In the genomic region with DNA sequence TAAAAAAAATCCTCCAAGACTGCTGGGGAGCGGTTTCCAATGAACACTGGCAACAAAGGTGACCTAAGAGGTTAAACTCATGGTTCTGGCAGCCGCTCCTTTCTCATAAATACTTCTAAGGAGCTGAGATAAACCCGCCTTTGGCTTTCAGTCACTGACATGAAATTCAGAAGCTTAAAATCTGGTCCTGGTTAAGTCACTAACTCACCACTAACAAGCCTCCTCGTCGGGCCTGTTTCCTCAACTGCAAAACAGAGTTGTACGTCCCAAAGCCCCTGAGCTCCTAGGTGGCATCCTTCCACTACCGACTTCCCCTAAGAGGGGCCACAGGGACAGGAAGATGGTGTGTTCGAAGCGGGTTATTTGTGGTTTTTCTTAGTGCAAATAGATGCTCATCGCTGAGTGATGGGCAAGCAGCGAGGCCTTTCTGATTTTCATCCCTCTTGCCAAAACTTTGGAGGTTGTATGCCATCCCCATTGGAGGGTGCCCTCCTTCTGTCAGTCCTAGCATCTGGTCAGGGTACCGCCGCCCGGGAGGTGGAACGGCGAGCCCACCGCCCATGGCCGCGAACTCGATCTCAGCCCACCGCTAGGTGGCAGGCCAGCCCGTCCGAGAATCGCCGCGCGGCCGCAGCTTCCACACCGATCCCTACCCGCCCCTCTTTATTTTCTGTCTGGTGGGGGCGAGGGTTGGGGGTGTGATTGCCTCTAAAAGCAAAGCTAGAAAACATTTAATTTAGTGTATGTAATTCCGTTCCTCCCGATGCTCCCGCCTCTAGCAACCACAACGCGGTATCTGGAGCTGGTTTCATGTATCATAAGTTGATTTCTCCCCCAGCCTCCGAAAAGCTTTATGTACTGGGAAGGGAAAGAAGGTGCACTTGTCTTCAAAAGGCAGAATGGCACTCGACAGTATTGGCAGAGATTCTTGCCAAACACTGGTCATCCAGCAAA, we compare ENCODE assay signal across 9 cellular contexts. TPM values are rescaled to one million over a fixed set of nuclear protein-coding genes. Genes with fewer than 3 reads are reported as not detected.
DNase-seq lines count a peak whose midpoint lies in the region; ATAC-seq and TF ChIP-seq lines count a peak whose summit lies in the region.
"Had no signal": no experiment of that assay in that cellular context is flagged by ENCODE, and none has a peak within 500 bp of the region (broad histone marks: within the 10 kb centered on the region; RNA-seq: fewer than 3 reads in every experiment).

No MANE protein-coding gene starts in this region.

- H3K4me3 Mint-ChIP-seq in CD14-positive monocyte (peak overlapping the region; percentile 95 to 100), glutamatergic neuron (ENCODE audit: unreplicated experiment) (peak overlapping the region; percentile 80), type B pancreatic cell (peak overlapping the region; percentile 97)
- H3K4me3 Mint-ChIP-seq in activated naive CD8-positive, alpha-beta T cell = peak overlapping the region; percentile 98

- peaks cover 49% of the 10 kb centered on the region for H3K4me1 ChIP-seq in SJSA1 (replicated peaks)

- H3K27me3 ChIP-seq in SJSA1 (replicated peaks) = no peaks in the 10 kb centered on the region

- intact Hi-C loops in CD14-positive monocyte (cut with micrococcal nuclease) = loop anchor here (2.0 to 10.0 kb wide), 13 partner anchors 177 to 1407 kb away; a partner anchor contains a TSS

- no peak for ATAC-seq in HG03108 (IDR thresholded peaks at IDR 0.05; ENCODE audit: unreplicated experiment)

- peak; percentile 99 for TF ChIP-seq CTCF in CD14-positive monocyte (IDR thresholded peaks at IDR 0.05)
- peak; percentile 93 for TF ChIP-seq CTCF in glutamatergic neuron (IDR thresholded peaks at IDR 0.05; ENCODE audit: partially characterized antibody, unreplicated experiment)
- peak; percentile 97 for TF ChIP-seq CTCF in type B pancreatic cell (conservative IDR thresholded peaks at IDR 0.05)

- H3K27ac ChIP-seq in SJSA1 = peak overlapping the region; percentile 24; the same call in 1 of the 2 replicates

- no peaks in the 10 kb centered on the region for H3K9me3 ChIP-seq in SJSA1 (replicated peaks)

- H3K27me3 Mint-ChIP-seq in CD14-positive monocyte (ENCODE audit: low read depth in 3 of 3) (peaks cover 0 to 9% (median 3%) of the 10 kb centered on the region in 3 donors), glutamatergic neuron (ENCODE audit: unreplicated experiment) (peaks cover 18% of the 10 kb centered on the region), type B pancreatic cell (peaks cover 5% of the 10 kb centered on the region)
- no peaks in the 10 kb centered on the region for H3K27me3 Mint-ChIP-seq in activated naive CD8-positive, alpha-beta T cell

- H3K36me3 ChIP-seq in SJSA1 = no peaks in the 10 kb centered on the region

- H3K27ac Mint-ChIP-seq in CD14-positive monocyte (peak overlapping the region; percentile 99 to 100 (median 100)), glutamatergic neuron (ENCODE audit: unreplicated experiment) (peak overlapping the region; percentile 28), type B pancreatic cell (peak overlapping the region; percentile 87)
- H3K27ac Mint-ChIP-seq in activated naive CD8-positive, alpha-beta T cell = peak overlapping the region; percentile 100

- H3K4me3 ChIP-seq in SJSA1 = peak overlapping the region; percentile 42

- peaks cover 24 to 26% of the 10 kb centered on the region in 2 donors for H3K36me3 Mint-ChIP-seq in CD14-positive monocyte
- no peaks in the 10 kb centered on the region for H3K36me3 Mint-ChIP-seq in activated naive CD8-positive, alpha-beta T cell
- no peaks in the 10 kb centered on the region for H3K36me3 Mint-ChIP-seq in glutamatergic neuron (ENCODE audit: unreplicated experiment)
- peaks cover 2% of the 10 kb centered on the region for H3K36me3 Mint-ChIP-seq in type B pancreatic cell

- H3K9me3 Mint-ChIP-seq in CD14-positive monocyte (peaks cover 0 to 8% (median 2%) of the 10 kb centered on the region in 7 donors), glutamatergic neuron (ENCODE audit: unreplicated experiment) (peaks cover 14% of the 10 kb centered on the region), type B pancreatic cell (no peaks in the 10 kb centered on the region)
- H3K9me3 Mint-ChIP-seq in activated naive CD8-positive, alpha-beta T cell (ENCODE audit: low read depth) = no peaks in the 10 kb centered on the region

- DNase-seq in CD14-positive monocyte (ENCODE audit: low spot score) (no peak), HUDEP-2 (lab: John Stamatoyannopoulos, UW; ENCODE audit: unreplicated experiment in 76 of 76) (peak in 39 of 76 experiments; percentile 3 to 57 (median 19)), SJSA1 (ENCODE audit: low read depth in 1 of 2, low spot score in 2 of 2) (peak; percentile 55 to 65), glutamatergic neuron (peak; percentile 82), nucleus accumbens (lab: John Stamatoyannopoulos, UW) (peak in 50 of 56 donors; percentile 34 to 80 (median 60)), type B pancreatic cell (ENCODE audit: extremely low spot score, unreplicated experiment) (no peak)

- H3K4me1 Mint-ChIP-seq in CD14-positive monocyte (peaks cover 39% of the 10 kb centered on the region), glutamatergic neuron (ENCODE audit: low read depth, unreplicated experiment) (peaks cover 15% of the 10 kb centered on the region), type B pancreatic cell (ENCODE audit: unreplicated experiment) (peaks cover 33% of the 10 kb centered on the region)
- H3K4me1 Mint-ChIP-seq in activated naive CD8-positive, alpha-beta T cell (ENCODE audit: low read depth) = peaks cover 50% of the 10 kb centered on the region

RNA-seq across cellular contexts. Expression of a gene that starts 4.5 kb away (rescaled TPM):
- polyA plus RNA-seq in CD14-positive monocyte = 10 to 100 TPM; 33.2 to 34.9 TPM
- total RNA-seq in SJSA1 (2014; rRNA removed; shearing (Covaris generic)) = 2.8 TPM in 2 replicates
- total RNA-seq in glutamatergic neuron (ENCODE audit: unreplicated experiment) (2.5 TPM), type B pancreatic cell (ENCODE audit: low replicate concordance) (27.3 and 32.4 TPM in 2 replicates)

RNA-seq across cellular contexts. Expression of a gene that starts 38.4 kb away (rescaled TPM):
- not detected for polyA plus RNA-seq in CD14-positive monocyte
- not detected in 2 replicates for total RNA-seq in SJSA1 (2014; rRNA removed; shearing (Covaris generic))
- total RNA-seq in glutamatergic neuron (ENCODE audit: unreplicated experiment) = not detected
- not detected in 2 replicates for total RNA-seq in type B pancreatic cell (ENCODE audit: low replicate concordance)
- total RNA-seq: T-helper 1 cell treated with Interleukin-12 subunit alpha and Interleukin-12 subunit beta and Interleukin-4 antibody, amounts not matched to agents 30 ng/mL and 1 ng/mL, for 36 hours had no signal

Comparison
In these comparisons a context has a peak if more than half of its experiments do, and no peak if none do; other contexts are left out.
1. DNase-seq: peak in HUDEP-2 (39 of 76), SJSA1 (2 of 2), glutamatergic neuron (single experiment) and nucleus accumbens (50 of 56); none in CD14-positive monocyte (single experiment) and type B pancreatic cell (single experiment).
2. H3K27ac Mint-ChIP-seq: peak in every context shown above with its lines; median percentile 100 in CD14-positive monocyte; 100 in activated naive CD8-positive, alpha-beta T cell; 87 in type B pancreatic cell; 28 in glutamatergic neuron.
3. Peak in every context shown above with its lines, with median percentiles within 50 percentile points of each other: H3K4me3 Mint-ChIP-seq and CTCF ChIP-seq.